Comparison of ENCODE assay signal across 21 cellular contexts in the genomic region with DNA sequence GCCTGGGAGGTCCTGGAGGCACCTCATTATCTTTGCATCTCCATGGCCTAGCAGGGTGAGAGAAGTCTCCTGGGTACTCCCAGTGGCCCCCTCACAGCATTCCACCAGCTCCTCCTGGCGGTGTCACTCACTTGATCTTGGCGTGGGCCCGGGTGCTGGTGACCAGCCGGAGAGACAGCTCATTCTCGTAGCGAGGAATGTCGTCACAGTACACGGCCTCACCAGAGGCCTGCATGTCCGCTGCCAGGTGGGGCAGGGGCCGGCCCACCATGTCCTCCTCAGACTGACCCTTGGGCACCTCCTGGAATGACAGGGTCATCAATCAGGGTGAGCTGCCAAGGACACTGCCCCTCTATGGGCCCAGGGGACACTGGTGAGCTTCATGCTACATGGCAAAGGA. TPM values are rescaled to one million over a fixed set of nuclear protein-coding genes. Genes with fewer than 3 reads are reported as not detected.
DNase-seq lines count a peak whose midpoint lies in the region; ATAC-seq, FAIRE-seq and TF ChIP-seq lines count a peak whose summit lies in the region.
"Had no signal": no experiment of that assay in that cellular context is flagged by ENCODE, and none has a peak within 500 bp of the region (broad histone marks: within the 10 kb centered on the region; RNA-seq: fewer than 3 reads in every experiment).

No MANE protein-coding gene starts in this region.

- no peaks in the 10 kb centered on the region for H3K79me1 ChIP-seq in IMR-90 (ENCODE audit: low read depth in 1 of 2, low read length in 2 of 2)
- no peaks in the 10 kb centered on the region for H3K79me1 ChIP-seq in neuronal stem cell (ENCODE audit: low read depth, low read length)

- no peak for ATAC-seq in IMR-90 (ENCODE audit: low read depth)
- ATAC-seq in stimulated activated effector memory CD8-positive, alpha-beta T cell treated with anti-CD3 and anti-CD28 coated beads, Interleukin-12 subunit alpha, Interleukin-12 subunit beta, amount 100 ng/mL, for 72 hours, result peak; percentile 20
- no peak for ATAC-seq in foreskin keratinocyte
- ATAC-seq in HG03521 (IDR thresholded peaks at IDR 0.05; ENCODE audit: unreplicated experiment), result no peak

- no TSS peak for BruUV-seq in IMR-90 (replicated peaks; lab: Mats Ljungman, UMichigan)

- H3K4me1 ChIP-seq in IMR-90 (ENCODE audit: control insufficient read depth, insufficient read depth, low read length) (no peaks in the 10 kb centered on the region), neuronal stem cell (ENCODE audit: control insufficient read depth in 2 of 2, insufficient read depth in 1 of 2, low read depth in 1 of 2, low read length in 2 of 2) (no peaks in the 10 kb centered on the region), foreskin keratinocyte (no peaks in the 10 kb centered on the region)
- H3K4me1 ChIP-seq: BE2C had no signal

- H3K27me3 ChIP-seq in IMR-90 (ENCODE audit: control insufficient read depth, insufficient read depth, low read length) (no peaks in the 10 kb centered on the region), neuronal stem cell (ENCODE audit: control insufficient read depth in 3 of 3, insufficient read depth in 3 of 3, low read depth in 1 of 3, low read length in 3 of 3) (no peaks in the 10 kb centered on the region), foreskin keratinocyte (no peaks in the 10 kb centered on the region)
- H3K27me3 ChIP-seq: BE2C had no signal

- H3K9me3 ChIP-seq in IMR-90 (ENCODE audit: control insufficient read depth, insufficient read depth, low read length) (no peaks in the 10 kb centered on the region), neuronal stem cell (replicated peaks in 1 of 2; ENCODE audit: control insufficient read depth in 2 of 2, insufficient read depth in 1 of 2, low read depth in 1 of 2, low read length in 2 of 2) (no peaks in the 10 kb centered on the region)
- H3K9me3 ChIP-seq: BE2C had no signal

- no peak overlapping the region for H3K56ac ChIP-seq in IMR-90 (ENCODE audit: extremely low read depth, insufficient read depth, low read length)

- H3K23ac ChIP-seq in IMR-90 (ENCODE audit: low read depth, low read length) (no peak overlapping the region), neuronal stem cell (ENCODE audit: low read depth, low read length, poor library complexity) (no peak overlapping the region)

- H2BK5ac ChIP-seq in IMR-90 (ENCODE audit: low read depth, low read length, poor library complexity, severe bottlenecking) (no peak overlapping the region), neuronal stem cell (ENCODE audit: low read length) (no peak overlapping the region)

- no peak overlapping the region for H2AFZ ChIP-seq in IMR-90 (replicated peaks; ENCODE audit: low read length, poor library complexity)
- no peak overlapping the region for H2AFZ ChIP-seq in neuronal stem cell (ENCODE audit: low read length)

- no peaks in the 10 kb centered on the region for H3K36me3 Mint-ChIP-seq in stimulated activated effector memory CD8-positive, alpha-beta T cell treated with anti-CD3 and anti-CD28 coated beads, Interleukin-12 subunit alpha, Interleukin-12 subunit beta, amount 100 ng/mL, for 72 hours
- H3K36me3 Mint-ChIP-seq: CD4-positive, CD25-positive, alpha-beta regulatory T cell; CD8-positive, alpha-beta memory T cell; IgD-negative memory B cell had no signal

- WGBS in IMR-90 (ENCODE audit: extremely low coverage in 2 of 2, insufficient read length in 1 of 2), 2 experiments, result 80% methylated on average over 2 of the region's 10 CpGs; no CpG with 5 or more reads in 1 of the 2 experiments
- WGBS in neuronal stem cell (ENCODE audit: extremely low coverage in 2 of 2, insufficient read length in 2 of 2, insufficient replicate concordance in 1 of 2), 2 donors, result no CpG with 5 or more reads among the region's 10 CpGs

- dilution Hi-C loops in IMR-90 (cut with HindIII; ENCODE audit: low sequenced_read_pairs, unreplicated experiment), result no loop called here

- no peaks in the 10 kb centered on the region for H4K20me1 ChIP-seq in IMR-90 (ENCODE audit: insufficient read depth, low read length)

- H3K9me1 ChIP-seq in IMR-90 (ENCODE audit: insufficient read depth, low read length), result no peaks in the 10 kb centered on the region; the same call in 1 of the 2 replicates

- H3K36me3 ChIP-seq in IMR-90 (ENCODE audit: control insufficient read depth, insufficient read depth, low read length) (no peaks in the 10 kb centered on the region), neuronal stem cell (replicated peaks in 1 of 2; ENCODE audit: control insufficient read depth in 2 of 2, insufficient read depth in 2 of 2, low read length in 2 of 2) (no peaks in the 10 kb centered on the region)
- H3K36me3 ChIP-seq: BE2C had no signal

- H3K27ac Mint-ChIP-seq in stimulated activated effector memory CD8-positive, alpha-beta T cell treated with anti-CD3 and anti-CD28 coated beads, Interleukin-12 subunit alpha, Interleukin-12 subunit beta, amount 100 ng/mL, for 72 hours, result no peak overlapping the region
- H3K27ac Mint-ChIP-seq: CD4-positive, CD25-positive, alpha-beta regulatory T cell; CD8-positive, alpha-beta memory T cell had no signal

- H4K8ac ChIP-seq in IMR-90 (ENCODE audit: low read depth in 2 of 2, low read length in 2 of 2) (no peak overlapping the region), neuronal stem cell (ENCODE audit: low read depth, low read length) (no peak overlapping the region)

- POLR2A ChIA-PET in IMR-90 (lab: Charles Lee; ENCODE audit: unreplicated experiment), result no interaction called here

- H3K4me1 Mint-ChIP-seq in stimulated activated effector memory CD8-positive, alpha-beta T cell treated with anti-CD3 and anti-CD28 coated beads, Interleukin-12 subunit alpha, Interleukin-12 subunit beta, amount 100 ng/mL, for 72 hours, result no peaks in the 10 kb centered on the region
- H3K4me1 Mint-ChIP-seq: CD4-positive, CD25-positive, alpha-beta regulatory T cell; CD8-positive, alpha-beta memory T cell; H9; IgD-negative memory B cell had no signal

- no peak overlapping the region for H4K91ac ChIP-seq in IMR-90 (ENCODE audit: insufficient read depth, low read depth, low read length)
- H4K91ac ChIP-seq in neuronal stem cell (ENCODE audit: low read depth, low read length, poor library complexity), result no peak overlapping the region

- H2AK9ac ChIP-seq in IMR-90 (replicated peaks; ENCODE audit: low read depth, low read length, poor library complexity), result peak overlapping the region; percentile 19

- TF ChIP-seq RAD21 in IMR-90 (IDR thresholded peaks at IDR 0.05; ENCODE audit: low read length), result no peak

- TF ChIP-seq CTCF in IMR-90 (conservative IDR thresholded peaks at IDR 0.05; ENCODE audit: low read depth, low read length), result no peak
- no peak for TF ChIP-seq CTCF in foreskin keratinocyte (conservative IDR thresholded peaks at IDR 0.05)

- no peak overlapping the region for H4K5ac ChIP-seq in IMR-90 (ENCODE audit: low read depth, low read length)

- H2AK5ac ChIP-seq in IMR-90 (ENCODE audit: low read depth, low read length), result no peak overlapping the region
- peak overlapping the region; percentile 57 for H2AK5ac ChIP-seq in neuronal stem cell (ENCODE audit: low read depth, low read length)

- H2BK15ac ChIP-seq in IMR-90 (ENCODE audit: low read depth, low read length) (no peak overlapping the region), neuronal stem cell (ENCODE audit: low read length) (no peak overlapping the region)

- FAIRE-seq in HTR-8/SVneo (lab: Jason Lieb, UNC), result peak; percentile 13
- FAIRE-seq: G401.6, GM12891, GM19239, H1 had no signal

- H3K9me3 Mint-ChIP-seq in stimulated activated effector memory CD8-positive, alpha-beta T cell treated with anti-CD3 and anti-CD28 coated beads, Interleukin-12 subunit alpha, Interleukin-12 subunit beta, amount 100 ng/mL, for 72 hours, result peaks cover 3% of the 10 kb centered on the region
- H3K9me3 Mint-ChIP-seq: CD8-positive, alpha-beta memory T cell; H9 had no signal

- H3K27ac ChIP-seq in IMR-90 (ENCODE audit: insufficient read depth, low read length) (no peak overlapping the region), neuronal stem cell (replicated peaks; ENCODE audit: low read length) (no peak overlapping the region), foreskin keratinocyte (no peak overlapping the region)
- H3K27ac ChIP-seq: HL-60 had no signal

- no peak overlapping the region for H2BK20ac ChIP-seq in IMR-90 (ENCODE audit: low read depth, low read length)

- H2BK120ac ChIP-seq in IMR-90 (ENCODE audit: low read depth, low read length) (no peak overlapping the region), neuronal stem cell (ENCODE audit: low read depth, low read length) (no peak overlapping the region)

- no peak overlapping the region for H3K14ac ChIP-seq in IMR-90 (replicated peaks; ENCODE audit: low read depth, low read length)
- H3K14ac ChIP-seq in neuronal stem cell (ENCODE audit: low read length), result no peak overlapping the region

- H2BK12ac ChIP-seq in neuronal stem cell (ENCODE audit: low read length), result no peak overlapping the region

- H3K4me3 Mint-ChIP-seq in stimulated activated effector memory CD8-positive, alpha-beta T cell treated with anti-CD3 and anti-CD28 coated beads, Interleukin-12 subunit alpha, Interleukin-12 subunit beta, amount 100 ng/mL, for 72 hours, result no peak overlapping the region
- H3K4me3 Mint-ChIP-seq: CD4-positive, CD25-positive, alpha-beta regulatory T cell; CD8-positive, alpha-beta memory T cell; H9; IgD-negative memory B cell had no signal

- H3K4ac ChIP-seq in IMR-90 (ENCODE audit: low read depth, low read length) (no peak overlapping the region), neuronal stem cell (ENCODE audit: low read length) (no peak overlapping the region)

- H3K4me2 ChIP-seq in IMR-90 (ENCODE audit: low read depth, low read length) (no peak overlapping the region), neuronal stem cell (ENCODE audit: insufficient read depth, low read length, poor library complexity, severe bottlenecking) (no peak overlapping the region)

- in situ Hi-C loops in IMR-90 (cut with MboI; ENCODE audit: low sequenced_read_pairs), result no loop called here
- in situ Hi-C loops in KBM-7 (cut with MboI; ENCODE audit: low pct_unique_long_range_greater_than_20kb, low sequenced_read_pairs), result no loop called here

- intact Hi-C loops in IMR-90 (cut with micrococcal nuclease), result no loop called here

- DNase-seq in HTR-8/SVneo (ENCODE audit: insufficient read length, low spot score), result no peak
- DNase-seq in IMR-90, result no peak
- DNase-seq in neuronal stem cell (ENCODE audit: low spot score), result no peak
- no peak for DNase-seq in stimulated activated effector memory CD8-positive, alpha-beta T cell treated with anti-CD3 and anti-CD28 coated beads, Interleukin-12 subunit alpha, Interleukin-12 subunit beta, amount 100 ng/mL, for 72 hours (ENCODE audit: low spot score in 2 of 2)
- DNase-seq in KBM-7, result no peak
- no peak for DNase-seq in foreskin keratinocyte
- DNase-seq: ACHN; BE2C; C1 segment of cervical spinal cord; CD4-positive, CD25-positive, alpha-beta regulatory T cell; CD8-positive, alpha-beta memory T cell; COR-L47; DMS 273 treated with DMSO at 0.1 percent for 48 hours; H9 had no signal

- no peak for TF ChIP-seq POLR2A in IMR-90 (IDR thresholded peaks at IDR 0.05; ENCODE audit: low read depth, low read length)

- H3K18ac ChIP-seq in IMR-90 (ENCODE audit: low read depth, low read length) (no peak overlapping the region), neuronal stem cell (ENCODE audit: low read length) (peak overlapping the region; percentile 27)

- H3K4me3 ChIP-seq in IMR-90 (ENCODE audit: insufficient read depth, low read depth, low read length) (no peak overlapping the region), neuronal stem cell (ENCODE audit: low read length in 2 of 2) (peak overlapping the region in 1 of 2 donors; percentile 26)

- CTCF ChIA-PET in IMR-90 (lab: Yijun Ruan, JAX), result no interaction called here

- H3K9ac ChIP-seq in IMR-90 (ENCODE audit: low read depth, low read length) (no peak overlapping the region), neuronal stem cell (ENCODE audit: low read depth, low read length, poor library complexity) (no peak overlapping the region)

RNA-seq across cellular contexts. Expression of gene XDH, which starts 42.4 kb away (rescaled TPM):
- total RNA-seq in IMR-90 (2012; rRNA removed) (0.83 and 1.1 TPM in 2 replicates), foreskin keratinocyte (19.3 and 23.6 TPM in 2 replicates)
- polyA plus RNA-seq in IMR-90 (2012; rRNA removed) (0.46 and 0.80 TPM in 2 replicates), foreskin keratinocyte (6.6 and 7.7 TPM in 2 replicates)
- 0.17 and 0.25 TPM in 2 replicates for polyA plus RNA-seq in IMR-90 (2012; cell fraction: cytosol; rRNA removed)
- 0.45 and 1.1 TPM in 2 replicates for polyA plus RNA-seq in IMR-90 (2012; cell fraction: nucleus; rRNA removed; ENCODE audit: low replicate concordance)
- polyA plus RNA-seq in neuronal stem cell (2013, experiment 1 of 2), result 0.75 TPM
- polyA plus RNA-seq in neuronal stem cell (2013, experiment 2 of 2), result 0.94 TPM
- total RNA-seq: CD4-positive, CD25-positive, alpha-beta regulatory T cell; CD8-positive, alpha-beta memory T cell had no signal
- polyA plus RNA-seq: CD4-positive, CD25-positive, alpha-beta regulatory T cell; CD8-positive, alpha-beta memory T cell; IgD-negative memory B cell had no signal
